Comparison of ENCODE assay signal across 15 cellular contexts in genomic region chr4:110503588-110504435, GRCh38. TPM values are rescaled to one million over a fixed set of nuclear protein-coding genes. Genes with fewer than 3 reads are reported as not detected.
DNase-seq lines count a peak whose midpoint lies in the region; TF ChIP-seq lines count a peak whose summit lies in the region.
"Had no signal": no experiment of that assay in that cellular context is flagged by ENCODE, and none has a peak within 500 bp of the region (broad histone marks: within the 10 kb centered on the region; RNA-seq: fewer than 3 reads in every experiment).

No MANE protein-coding gene starts in this region.

- DNase-seq in MG63 = peak; percentile 2
- peak; percentile 58 for DNase-seq in endodermal cell
- peak; percentile 64 for DNase-seq in myocyte (ENCODE audit: low read depth)
- no peak for DNase-seq in NCI-H1105 treated with DMSO at 0.1 percent for 48 hours (lab: John Stamatoyannopoulos, UW)
- DNase-seq in progenitor cell of endocrine pancreas (ENCODE audit: low spot score, unreplicated experiment) = no peak
- no peak for DNase-seq in glomerular visceral epithelial cell (ENCODE audit: extremely low spot score)
- no peak for DNase-seq in central memory CD4-positive, alpha-beta T cell
- DNase-seq: activated CD4-positive, CD25-positive, alpha-beta regulatory T cell treated with anti-CD3 and anti-CD28 coated beads, Interleukin-2, amount 50 U/mL, for 72 hours; activated gamma-delta T cell; mucosa of descending colon; NCI-H446; SHP77 treated with DMSO at 0.1 percent for 48 hours; spleen had no signal

- TF ChIP-seq CTCF in GM12875 (IDR thresholded peaks at IDR 0.05; ENCODE audit: borderline replicate concordance, insufficient read depth, low read depth, low read length) (0 out of 2 replicates have a peak, but pooled peaks have one; percentile 24), endodermal cell (conservative IDR thresholded peaks at IDR 0.05) (peak; percentile 38), progenitor cell of endocrine pancreas (IDR thresholded peaks at IDR 0.05; ENCODE audit: unreplicated experiment) (no peak)

- WGBS in endodermal cell (ENCODE audit: insufficient coverage in 1 of 2, insufficient read length in 1 of 2), 2 experiments = 80 to 90% methylated on average over 3 to 5 of the region's 5 CpGs

- H3K27ac Mint-ChIP-seq in endodermal cell (no peak overlapping the region), progenitor cell of endocrine pancreas (no peak overlapping the region)

- no peaks in the 10 kb centered on the region for H3K4me1 ChIP-seq in endodermal cell (ENCODE audit: control insufficient read depth, insufficient read depth, low read length)
- H3K4me1 ChIP-seq: BLaER1 treated with 17β-estradiol and CSF1 and Interleukin-3, amounts not matched to agents 10 nM and 100 nM had no signal

- H3K36me3 ChIP-seq in MG63 (no peaks in the 10 kb centered on the region), endodermal cell (ENCODE audit: control insufficient read depth, insufficient read depth, low read length) (no peaks in the 10 kb centered on the region)
- H3K36me3 ChIP-seq: BLaER1 treated with 17β-estradiol and CSF1 and Interleukin-3, amounts not matched to agents 10 nM and 100 nM; spleen had no signal

- H3K27me3 Mint-ChIP-seq in endodermal cell (ENCODE audit: insufficient read depth) (no peaks in the 10 kb centered on the region), progenitor cell of endocrine pancreas (no peaks in the 10 kb centered on the region)

- H3K4me3 ChIP-seq in GM12875 (ENCODE audit: low read depth, low read length) (no peak overlapping the region), MG63 (no peak overlapping the region), endodermal cell (ENCODE audit: low read length) (no peak overlapping the region)
- H3K4me3 ChIP-seq: BLaER1 treated with 17β-estradiol and CSF1 and Interleukin-3, amounts not matched to agents 10 nM and 100 nM; mucosa of descending colon; spleen had no signal

- H3K9me3 ChIP-seq in MG63 = no peaks in the 10 kb centered on the region
- peaks cover 8% of the 10 kb centered on the region for H3K9me3 ChIP-seq in endodermal cell (ENCODE audit: control insufficient read depth, low read length)
- H3K9me3 ChIP-seq: mucosa of descending colon, spleen had no signal

- H3K4me1 Mint-ChIP-seq in endodermal cell = peaks cover 13% of the 10 kb centered on the region
- H3K4me1 Mint-ChIP-seq in progenitor cell of endocrine pancreas (ENCODE audit: low read depth) = no peaks in the 10 kb centered on the region

- H3K27me3 ChIP-seq in MG63 (no peaks in the 10 kb centered on the region), endodermal cell (ENCODE audit: control insufficient read depth, insufficient read depth, low read length, poor library complexity, severe bottlenecking) (no peaks in the 10 kb centered on the region)
- H3K27me3 ChIP-seq: spleen had no signal

- H3K9me3 Mint-ChIP-seq in endodermal cell (peaks cover 3% of the 10 kb centered on the region), progenitor cell of endocrine pancreas (ENCODE audit: low read depth) (peaks cover 5% of the 10 kb centered on the region)

- H3K4me3 Mint-ChIP-seq in endodermal cell = no peak overlapping the region
- no peak overlapping the region for H3K4me3 Mint-ChIP-seq in progenitor cell of endocrine pancreas (ENCODE audit: low read depth)

- H3K27ac ChIP-seq in endodermal cell (ENCODE audit: low read depth, low read length) = no peak overlapping the region
- H3K27ac ChIP-seq: BLaER1 treated with 17β-estradiol and CSF1 and Interleukin-3, amounts not matched to agents 10 nM and 100 nM had no signal

- H3K9ac ChIP-seq in endodermal cell (ENCODE audit: extremely low read depth, low read length, poor library complexity, severe bottlenecking) = no peak overlapping the region
- H3K9ac ChIP-seq: BLaER1 treated with 17β-estradiol and CSF1 and Interleukin-3, amounts not matched to agents 10 nM and 100 nM had no signal

- no peaks in the 10 kb centered on the region for H3K36me3 Mint-ChIP-seq in endodermal cell (ENCODE audit: low read depth)
- H3K36me3 Mint-ChIP-seq in progenitor cell of endocrine pancreas (ENCODE audit: insufficient read depth) = peaks cover 2% of the 10 kb centered on the region

RNA-seq across cellular contexts. Expression of gene ENPEP, which starts 27.9 kb away (rescaled TPM):
- not detected in 2 replicates for total RNA-seq in MG63 (2014; rRNA removed; shearing (Covaris generic); ENCODE audit: low replicate concordance)
- total RNA-seq in endodermal cell (1 to 10 TPM; 4.6 to 9.4 TPM), myocyte (1.4 and 3.1 TPM in 2 replicates), progenitor cell of endocrine pancreas (1.4 and 1.7 TPM in 2 replicates)
- polyA plus RNA-seq in endodermal cell (2013, experiment 1 of 2) = 1.7 TPM
- polyA plus RNA-seq in endodermal cell (2013, experiment 2 of 2) = 1.9 TPM
- polyA plus RNA-seq in myocyte (2012) = 0.10 TPM

Comparison
In these comparisons a context has a peak if more than half of its experiments do, and no peak if none do; other contexts are left out.
1. DNase-seq: peak in MG63 (single experiment), endodermal cell (single experiment) and myocyte (single experiment); none in NCI-H1105 treated with DMSO at 0.1 percent for 48 hours (single experiment), progenitor cell of endocrine pancreas (single experiment), glomerular visceral epithelial cell (single experiment) and central memory CD4-positive, alpha-beta T cell (single experiment).